ENCODE assay signal across 11 cellular contexts in the genomic region with DNA sequence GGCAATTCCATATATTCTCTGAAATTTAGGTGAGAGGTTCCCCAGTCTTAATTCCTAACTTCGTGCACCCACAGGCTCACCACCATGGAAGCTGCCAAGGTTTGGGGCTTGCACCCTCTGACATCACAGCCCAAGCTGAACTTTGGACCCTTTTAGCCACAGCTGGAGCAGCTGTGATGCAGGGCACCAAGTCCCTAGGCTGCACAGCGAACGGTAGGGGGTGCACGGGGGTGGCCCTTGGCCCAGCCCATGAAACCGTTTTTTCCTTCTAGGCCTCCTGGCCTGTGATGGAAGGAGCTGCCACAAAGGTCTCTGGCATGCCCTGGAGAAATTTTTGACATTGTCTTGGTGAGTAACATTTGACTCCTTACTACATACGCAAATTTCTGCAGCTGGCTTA.
"Had no signal": no experiment of that assay in that cellular context is flagged by ENCODE, and none has a peak within 500 bp of the region (broad histone marks: within the 10 kb centered on the region; RNA-seq: fewer than 3 reads in every experiment).

No MANE protein-coding gene starts in this region.

- H3K9me3 ChIP-seq: HAP-1 had no signal

- H3K36me3 ChIP-seq: HAP-1 had no signal

- H3K27ac ChIP-seq: GM23248 had no signal

- H2AFZ ChIP-seq: GM23248, GM23338 had no signal

- H3K9ac ChIP-seq: GM23248 had no signal

- H3K4me2 ChIP-seq: GM23338 had no signal

- H3K4me3 ChIP-seq: GM23248, GM23338, HAP-1 had no signal

- FAIRE-seq: H1, H54 had no signal

- ATAC-seq: GM23338, HCT116 had no signal

- DNase-seq: GM23248, GOT3, H7, H9, HCEC 1CT, HFFc6 had no signal

- H3K4me1 ChIP-seq: HAP-1 had no signal
